Comparison of ENCODE assay signal across 18 cellular contexts in genomic region chr6:69090132-69090531, GRCh38.
DNase-seq lines count a peak whose midpoint lies in the region; ATAC-seq, FAIRE-seq and TF ChIP-seq lines count a peak whose summit lies in the region.
"Had no signal": no experiment of that assay in that cellular context is flagged by ENCODE, and none has a peak within 500 bp of the region (broad histone marks: within the 10 kb centered on the region; RNA-seq: fewer than 3 reads in every experiment).

No MANE protein-coding gene starts in this region.

- TF ChIP-seq CTCF in AG09319 (IDR thresholded peaks at IDR 0.05; ENCODE audit: low read depth, low read length) (no peak), choroid plexus epithelial cell (conservative IDR thresholded peaks at IDR 0.05; ENCODE audit: low read depth, low read length) (no peak), GM13976 (IDR thresholded peaks at IDR 0.05; ENCODE audit: borderline replicate concordance, control extremely low read depth, extremely low read depth, insufficient read depth, missing control alignments) (no peak)

- DNase-seq in AG09319 (ENCODE audit: extremely low read depth, low read depth) (peak; percentile 4), HTR-8/SVneo (ENCODE audit: insufficient read length, low spot score) (peak; percentile 14), choroid plexus epithelial cell (ENCODE audit: low read depth) (peak; percentile 86), kidney tubule cell (ENCODE audit: low spot score) (peak; percentile 98), NCI-H774 (lab: John Stamatoyannopoulos, UW) (no peak), GM13976 (ENCODE audit: low spot score) (no peak)
- DNase-seq: activated naive CD4-positive, alpha-beta T cell treated with Interleukin-2 at 50 U/mL for 16 hours; H9; stimulated activated CD4-positive, alpha-beta T cell treated with anti-CD3 and anti-CD28 coated beads, Interleukin-4, amount 100 ng/mL, for 1 hour had no signal

- ATAC-seq in GM21360 (IDR thresholded peaks at IDR 0.05; ENCODE audit: unreplicated experiment) (no peak), GM19397 (IDR thresholded peaks at IDR 0.05; ENCODE audit: unreplicated experiment) (no peak)
- ATAC-seq: esophagus mucosa; stimulated activated effector memory CD8-positive, alpha-beta T cell treated with anti-CD3 and anti-CD28 coated beads, Interleukin-12 subunit alpha, Interleukin-12 subunit beta, amount 100 ng/mL, for 72 hours; WTC11 had no signal

- in situ Hi-C loops in GM13976 (cut with MboI; ENCODE audit: low sequenced_read_pairs, unreplicated experiment) = no loop called here

- FAIRE-seq in HTR-8/SVneo (lab: Jason Lieb, UNC) = no peak
- FAIRE-seq: colon, GM18507, islet of Langerhans had no signal

- H3K4me3 ChIP-seq in choroid plexus epithelial cell (ENCODE audit: low read depth, low read length) = no peak overlapping the region
- H3K4me3 ChIP-seq: prostate gland had no signal

Comparison
In these comparisons a context has a peak if more than half of its experiments do, and no peak if none do; other contexts are left out.
1. DNase-seq: peak in AG09319 (single experiment), HTR-8/SVneo (single experiment), choroid plexus epithelial cell (single experiment) and kidney tubule cell (single experiment); none in NCI-H774 (single experiment) and GM13976 (single experiment).